1 cellular context compared by ENCODE assay signal in genomic region chr2:121524650-121525425, GRCh38.
TF ChIP-seq lines count a peak whose summit lies in the region.

No MANE protein-coding gene starts in this region.

TF ChIP-seq in GM23338, 12 proteins besides CTCF, POLR2A, EP300 and RAD21 (continued from another document):
- TF ChIP-seq REST (IDR thresholded peaks at IDR 0.05; ENCODE audit: unreplicated experiment) (no peak), ZNF462 (CRISPR knock-in tag; IDR thresholded peaks at IDR 0.05) (no peak)
TF ChIP-seq in GM23338: peak in this region for 0.
